Comparison of ENCODE assay signal across 10 cellular contexts in genomic region chr6:157908369-157909281, GRCh38.
A peak's percentile ranks its signal among the peaks of the same experiment; 100 is the strongest.
DNase-seq lines count a peak whose midpoint lies in the region; ATAC-seq and TF ChIP-seq lines count a peak whose summit lies in the region.
"Had no signal": no experiment of that assay in that cellular context is flagged by ENCODE, and none has a peak within 500 bp of the region (broad histone marks: within the 10 kb centered on the region; RNA-seq: fewer than 3 reads in every experiment).

No MANE protein-coding gene starts in this region.

- H3K27ac ChIP-seq in CD4-positive, CD25-positive, alpha-beta regulatory T cell (ENCODE audit: insufficient read depth, low read length, poor library complexity, severe bottlenecking), result no peak overlapping the region
- peak overlapping the region in 29 of 59 donors; percentile 1 to 66 (median 23) for H3K27ac ChIP-seq in dorsolateral prefrontal cortex

- POLR2A ChIA-PET in HEK293T (lab: Yijun Ruan, JAX), result no interaction called here

- H3K27ac Mint-ChIP-seq in CD4-positive, CD25-positive, alpha-beta regulatory T cell, result peak overlapping the region; percentile 23 to 70 (median 65)
- peak overlapping the region; percentile 2 for H3K27ac Mint-ChIP-seq in activated T-helper 1 cell treated with anti-CD3 and anti-CD28 coated beads, Interleukin-12 subunit alpha, Interleukin-12 subunit beta, Interleukin-2, Interleukin-4 antibody, amounts not matched to agents 30 ng/mL and 10 ng/mL and 1 ng/mL, durations not matched to agents 14 hours and 24 hours and 36 hours
- H3K27ac Mint-ChIP-seq: T-helper 1 cell treated with Interleukin-12 subunit alpha and Interleukin-12 subunit beta and Interleukin-4 antibody, amounts not matched to agents 30 μg/mL and 1 μg/mL, for 36 hours had no signal

- H3K9me3 Mint-ChIP-seq in CD4-positive, CD25-positive, alpha-beta regulatory T cell, result no peaks in the 10 kb centered on the region
- no peaks in the 10 kb centered on the region for H3K9me3 Mint-ChIP-seq in activated T-helper 1 cell treated with anti-CD3 and anti-CD28 coated beads, Interleukin-12 subunit alpha, Interleukin-12 subunit beta, Interleukin-2, Interleukin-4 antibody, amounts not matched to agents 30 ng/mL and 10 ng/mL and 1 ng/mL, durations not matched to agents 14 hours and 24 hours and 36 hours
- H3K9me3 Mint-ChIP-seq: T-helper 1 cell treated with Interleukin-12 subunit alpha and Interleukin-12 subunit beta and Interleukin-4 antibody, amounts not matched to agents 30 μg/mL and 1 μg/mL, for 36 hours had no signal

- H3K36me3 Mint-ChIP-seq in CD4-positive, CD25-positive, alpha-beta regulatory T cell, result peaks cover 57% of the 10 kb centered on the region
- H3K36me3 Mint-ChIP-seq in activated T-helper 1 cell treated with anti-CD3 and anti-CD28 coated beads, Interleukin-12 subunit alpha, Interleukin-12 subunit beta, Interleukin-2, Interleukin-4 antibody, amounts not matched to agents 30 ng/mL and 10 ng/mL and 1 ng/mL, durations not matched to agents 14 hours and 24 hours and 36 hours (ENCODE audit: low read depth), result peaks cover 49% of the 10 kb centered on the region

- peaks cover 0 to 5% (median 3%) of the 10 kb centered on the region in 4 donors for H3K4me1 Mint-ChIP-seq in CD4-positive, CD25-positive, alpha-beta regulatory T cell
- H3K4me1 Mint-ChIP-seq in activated T-helper 1 cell treated with anti-CD3 and anti-CD28 coated beads, Interleukin-12 subunit alpha, Interleukin-12 subunit beta, Interleukin-2, Interleukin-4 antibody, amounts not matched to agents 30 ng/mL and 10 ng/mL and 1 ng/mL, durations not matched to agents 14 hours and 24 hours and 36 hours (ENCODE audit: low read depth), result peaks cover 15% of the 10 kb centered on the region

- no peak overlapping the region for H3K4me3 Mint-ChIP-seq in CD4-positive, CD25-positive, alpha-beta regulatory T cell
- H3K4me3 Mint-ChIP-seq in activated T-helper 1 cell treated with anti-CD3 and anti-CD28 coated beads, Interleukin-12 subunit alpha, Interleukin-12 subunit beta, Interleukin-2, Interleukin-4 antibody, amounts not matched to agents 30 ng/mL and 10 ng/mL and 1 ng/mL, durations not matched to agents 14 hours and 24 hours and 36 hours, result no peak overlapping the region
- H3K4me3 Mint-ChIP-seq: T-helper 1 cell treated with Interleukin-12 subunit alpha and Interleukin-12 subunit beta and Interleukin-4 antibody, amounts not matched to agents 30 μg/mL and 1 μg/mL, for 36 hours had no signal

- intact Hi-C loops in activated T-helper 1 cell treated with anti-CD3 and anti-CD28 coated beads, Interleukin-12 subunit alpha, Interleukin-12 subunit beta, Interleukin-2, Interleukin-4 antibody, amounts not matched to agents 30 ng/mL and 10 ng/mL and 1 ng/mL, durations not matched to agents 14 hours and 24 hours and 36 hours (cut with micrococcal nuclease), result loop anchor here (2.0 kb wide), 2 partner anchors 16 to 42 kb away; no protein-coding TSS in a partner anchor
- intact Hi-C loops in dorsolateral prefrontal cortex (cut with DNase I), result no loop called here

- H3K9me3 ChIP-seq in CD4-positive, CD25-positive, alpha-beta regulatory T cell (ENCODE audit: control insufficient read depth in 2 of 2, low read length in 2 of 2), result no peaks in the 10 kb centered on the region

- no peak for TF ChIP-seq CTCF in dorsolateral prefrontal cortex (IDR thresholded peaks at IDR 0.05 in 54 of 56, conservative IDR thresholded peaks at IDR 0.05 in 2 of 56; ENCODE audit: low read depth in 1 of 56, partially characterized antibody in 56 of 56)

- no peak overlapping the region for H3K4me3 ChIP-seq in CD4-positive, CD25-positive, alpha-beta regulatory T cell (ENCODE audit: low read depth, low read length)
- no peak overlapping the region for H3K4me3 ChIP-seq in dorsolateral prefrontal cortex

- ATAC-seq in CD4-positive, CD25-positive, alpha-beta regulatory T cell (ENCODE audit: low read depth in 2 of 2), result no peak
- ATAC-seq in GM18861 (IDR thresholded peaks at IDR 0.05; ENCODE audit: unreplicated experiment) (peak; percentile 43), HG02885 (IDR thresholded peaks at IDR 0.05; ENCODE audit: poor library complexity, unreplicated experiment) (peak; percentile 75)

- no peaks in the 10 kb centered on the region for H3K27me3 ChIP-seq in CD4-positive, CD25-positive, alpha-beta regulatory T cell (ENCODE audit: control insufficient read depth, insufficient read depth, low read length)
- H3K27me3 ChIP-seq in dorsolateral prefrontal cortex, result no peaks in the 10 kb centered on the region

- peaks cover 54% of the 10 kb centered on the region for H3K36me3 ChIP-seq in CD4-positive, CD25-positive, alpha-beta regulatory T cell (ENCODE audit: control insufficient read depth, insufficient read depth, low read length)

- CTCF ChIA-PET in HEK293T (lab: Yijun Ruan, JAX), result no interaction called here

- no peaks in the 10 kb centered on the region for H3K27me3 Mint-ChIP-seq in CD4-positive, CD25-positive, alpha-beta regulatory T cell
- H3K27me3 Mint-ChIP-seq in activated T-helper 1 cell treated with anti-CD3 and anti-CD28 coated beads, Interleukin-12 subunit alpha, Interleukin-12 subunit beta, Interleukin-2, Interleukin-4 antibody, amounts not matched to agents 30 ng/mL and 10 ng/mL and 1 ng/mL, durations not matched to agents 14 hours and 24 hours and 36 hours (ENCODE audit: insufficient read depth), result no peaks in the 10 kb centered on the region

- H3K4me1 ChIP-seq in CD4-positive, CD25-positive, alpha-beta regulatory T cell (ENCODE audit: control insufficient read depth, insufficient read depth, low read length, poor library complexity, severe bottlenecking), result no peaks in the 10 kb centered on the region

- DNase-seq in CD4-positive, CD25-positive, alpha-beta regulatory T cell, result no peak
- DNase-seq in activated T-helper 1 cell treated with anti-CD3 and anti-CD28 coated beads, Interleukin-12 subunit alpha, Interleukin-12 subunit beta, Interleukin-2, Interleukin-4 antibody, amounts not matched to agents 30 ng/mL and 10 ng/mL and 1 ng/mL, durations not matched to agents 14 hours and 24 hours and 36 hours (ENCODE audit: low spot score), result no peak
- no peak for DNase-seq in dorsolateral prefrontal cortex
- no peak for DNase-seq in SHP77 treated with DMSO at 0.1 percent for 48 hours (lab: John Stamatoyannopoulos, UW)
- DNase-seq in NCI-H187 treated with DMSO at 0.1 percent for 48 hours (lab: John Stamatoyannopoulos, UW), result no peak
- DNase-seq in HEK293T (ENCODE audit: extremely low spot score), result no peak
- DNase-seq: NCI-H69 had no signal

TF ChIP-seq in HEK293T, 16 proteins besides CTCF, POLR2A, EP300 and RAD21:
- no peak for TF ChIP-seq BHLHE40 (IDR thresholded peaks at IDR 0.05; ENCODE audit: borderline replicate concordance)
- TF ChIP-seq L3MBTL2 (conservative IDR thresholded peaks at IDR 0.05), result no peak
- TF ChIP-seq FOXM1 (IDR thresholded peaks at IDR 0.05; ENCODE audit: borderline replicate concordance), result no peak
- no peak for TF ChIP-seq ZNF384 (IDR thresholded peaks at IDR 0.05)
- TF ChIP-seq NFRKB (IDR thresholded peaks at IDR 0.05), result no peak
- no peak for TF ChIP-seq ELF4 (IDR thresholded peaks at IDR 0.05)
- TF ChIP-seq FOXA1 (IDR thresholded peaks at IDR 0.05), result no peak
- TF ChIP-seq ARNT (IDR thresholded peaks at IDR 0.05), result no peak
- no peak for TF ChIP-seq SUZ12 (IDR thresholded peaks at IDR 0.05)
- no peak for TF ChIP-seq LEF1 (IDR thresholded peaks at IDR 0.05; ENCODE audit: borderline replicate concordance)
- TF ChIP-seq CTBP1 (IDR thresholded peaks at IDR 0.05; ENCODE audit: borderline replicate concordance), result no peak
- TF ChIP-seq TARDBP (IDR thresholded peaks at IDR 0.05), result no peak
- no peak for TF ChIP-seq FOXK2 (IDR thresholded peaks at IDR 0.05)
- TF ChIP-seq HDGF (IDR thresholded peaks at IDR 0.05; ENCODE audit: borderline replicate concordance), result no peak
- TF ChIP-seq SP1 (IDR thresholded peaks at IDR 0.05), result no peak
- no peak for TF ChIP-seq PKNOX1 (IDR thresholded peaks at IDR 0.05)

Comparison
In these comparisons a context has a peak if more than half of its experiments do, and no peak if none do; other contexts are left out.
1. ATAC-seq: peak in GM18861 (single experiment) and HG02885 (single experiment); none in CD4-positive, CD25-positive, alpha-beta regulatory T cell (0 of 2).